ENCODE assay signal across 8 cellular contexts in genomic region chr11:133937468-133937867, GRCh38. TPM values are rescaled to one million over a fixed set of nuclear protein-coding genes. Genes with fewer than 3 reads are reported as not detected.
"Had no signal": no experiment of that assay in that cellular context is flagged by ENCODE, and none has a peak within 500 bp of the region (broad histone marks: within the 10 kb centered on the region; RNA-seq: fewer than 3 reads in every experiment).

No MANE protein-coding gene starts in this region.

- H3K9ac ChIP-seq: GM23248 had no signal

- H3K9me3 ChIP-seq: HAP-1 had no signal

- ATAC-seq: HCT116, HepG2 had no signal

- H2AFZ ChIP-seq: GM23248 had no signal

- H3K36me3 ChIP-seq: HAP-1 had no signal

- H3K4me1 ChIP-seq: HAP-1 had no signal

- H3K27ac ChIP-seq: GM23248, HL-60 had no signal

- FAIRE-seq: HepG2 had no signal

- DNase-seq: GM23248, GOT3, HFFc6 had no signal

- H3K4me3 ChIP-seq: GM23248, HAP-1 had no signal

RNA-seq across cellular contexts. Expression of gene IGSF9B, which starts 19.3 kb away (rescaled TPM):
- total RNA-seq: GM23248, HepG2, HFFc6 had no signal
- polyA plus RNA-seq: HepG2, IgD-negative memory B cell had no signal
